ENCODE assay signal across 16 cellular contexts in the genomic region with DNA sequence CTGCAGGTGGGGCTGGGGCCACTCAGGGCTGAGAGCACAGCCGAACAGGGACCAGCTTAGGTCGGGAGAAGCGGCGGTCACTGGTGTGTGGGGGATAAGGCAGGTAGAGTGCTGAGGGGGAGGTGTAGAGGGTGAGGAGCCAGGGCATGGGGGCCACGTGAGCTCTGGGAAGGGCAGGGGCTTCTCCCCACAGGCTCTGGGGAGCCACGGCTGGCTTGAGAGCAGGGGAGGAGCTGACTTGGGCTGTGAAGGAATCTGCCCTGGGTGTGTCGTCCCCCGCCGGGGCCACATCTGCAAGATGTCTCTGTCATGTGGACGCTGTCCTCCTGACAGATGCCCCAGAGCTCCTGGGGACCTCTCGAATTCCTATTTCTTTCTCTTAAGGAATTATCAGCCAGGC. TPM values are rescaled to one million over a fixed set of nuclear protein-coding genes. Genes with fewer than 3 reads are reported as not detected.
DNase-seq lines count a peak whose midpoint lies in the region; ATAC-seq, FAIRE-seq and TF ChIP-seq lines count a peak whose summit lies in the region.
"Had no signal": no experiment of that assay in that cellular context is flagged by ENCODE, and none has a peak within 500 bp of the region (broad histone marks: within the 10 kb centered on the region; RNA-seq: fewer than 3 reads in every experiment).

No MANE protein-coding gene starts in this region.

- H3K9me2 ChIP-seq in GM23338 (ENCODE audit: insufficient read depth): no peaks in the 10 kb centered on the region

- H3K79me2 ChIP-seq in K562 (ENCODE audit: control insufficient read depth, insufficient read depth, low read length) (no peaks in the 10 kb centered on the region), GM23338 (replicated peaks; ENCODE audit: insufficient read depth) (no peaks in the 10 kb centered on the region), mammary epithelial cell (ENCODE audit: insufficient read depth, low read length) (peaks cover 65% of the 10 kb centered on the region)

- H3K9ac ChIP-seq in K562 (ENCODE audit: insufficient read depth in 1 of 2, low read depth in 2 of 2, low read length in 2 of 2) (no peak overlapping the region), mesenchymal stem cell (ENCODE audit: low read length) (no peak overlapping the region), mammary epithelial cell (ENCODE audit: insufficient read depth, low read length) (no peak overlapping the region)

- CTCF ChIA-PET in RWPE1 (lab: Yijun Ruan, JAX) (no interaction called here), K562 (lab: Yijun Ruan, JAX; ENCODE audit: low intra/inter-chr PET ratio) (no interaction called here), mammary epithelial cell (lab: Charles Lee; ENCODE audit: low non-redundant PET) (no interaction called here)

- no peak overlapping the region for H3K4me3 Mint-ChIP-seq in GM23338
- H3K4me3 Mint-ChIP-seq: CD14-positive monocyte; CD4-positive, alpha-beta memory T cell had no signal

- H3K4me2 ChIP-seq in K562 (ENCODE audit: insufficient read depth, low read length) (no peak overlapping the region), mesenchymal stem cell (ENCODE audit: low read length, poor library complexity, severe bottlenecking) (no peak overlapping the region), GM23338 (no peak overlapping the region), mammary epithelial cell (ENCODE audit: insufficient read depth, low read depth, low read length) (no peak overlapping the region)

- POLR2A ChIA-PET in RWPE1 (lab: Yijun Ruan, JAX; ENCODE audit: low non-redundant PET): no interaction called here
- POLR2A ChIA-PET in K562 (lab: Yijun Ruan, JAX): interaction anchor here (1.0 to 1.4 kb wide), 2 partner anchors 22 to 23 kb away, joined by 4 to 5 read pairs; no protein-coding TSS in a partner anchor

- H3K4me1 ChIP-seq in K562 (replicated peaks in 1 of 2; ENCODE audit: control insufficient read depth in 2 of 2, insufficient read depth in 2 of 2, low read length in 2 of 2) (peaks cover 0 to 12% of the 10 kb centered on the region in 2 experiments; a peak in 2 of 5 replicates), mesenchymal stem cell (ENCODE audit: control insufficient read depth, insufficient read depth, low read depth, low read length) (peaks cover 11% of the 10 kb centered on the region), GM23338 (ENCODE audit: insufficient read depth) (no peaks in the 10 kb centered on the region), mammary epithelial cell (ENCODE audit: insufficient read depth, low read length) (no peaks in the 10 kb centered on the region)
- H3K4me1 ChIP-seq: HAP-1 had no signal

- H4K8ac ChIP-seq in mesenchymal stem cell (ENCODE audit: low read length): no peak overlapping the region

- H3K36me3 Mint-ChIP-seq in GM23338 (ENCODE audit: low read depth): no peaks in the 10 kb centered on the region

- no peak overlapping the region for H2BK5ac ChIP-seq in mesenchymal stem cell (ENCODE audit: low read depth, low read length, poor library complexity, severe bottlenecking)

- no peak for TF ChIP-seq POLR2A in K562 (conservative IDR thresholded peaks at IDR 0.05)

- H2BK15ac ChIP-seq in mesenchymal stem cell (ENCODE audit: low read depth, poor library complexity, severe bottlenecking): no peak overlapping the region

- H3F3A ChIP-seq in GM23338 (replicated peaks; ENCODE audit: low read depth): no peaks in the 10 kb centered on the region

- H3K27ac Mint-ChIP-seq in GM23338: no peak overlapping the region

- no peak overlapping the region for H3K23ac ChIP-seq in mesenchymal stem cell (ENCODE audit: low read length in 2 of 2)

- no peak overlapping the region for H3K4me3 ChIP-seq in K562
- H3K4me3 ChIP-seq in mesenchymal stem cell (ENCODE audit: insufficient read depth in 1 of 2, low read depth in 1 of 2, low read length in 2 of 2): no peak overlapping the region
- H3K4me3 ChIP-seq in GM23338: no peak overlapping the region
- H3K4me3 ChIP-seq in mammary epithelial cell (replicated peaks in 1 of 3; ENCODE audit: insufficient read depth in 1 of 3, low read depth in 2 of 3, low read length in 3 of 3): no peak overlapping the region
- H3K4me3 ChIP-seq: HAP-1 had no signal

- peaks cover 18% of the 10 kb centered on the region for H3K4me1 Mint-ChIP-seq in GM23338

- no peak for TF ChIP-seq RAD21 in K562 (CRISPR knock-in tag; conservative IDR thresholded peaks at IDR 0.05 in 1 of 2, IDR thresholded peaks at IDR 0.05 in 1 of 2)

- H3K36me3 ChIP-seq in K562 (ENCODE audit: control insufficient read depth, insufficient read depth, low read length) (no peaks in the 10 kb centered on the region), mesenchymal stem cell (ENCODE audit: control insufficient read depth in 1 of 2, insufficient read depth in 2 of 2, low read depth in 1 of 2, low read length in 2 of 2) (peaks cover 0 to 70% of the 10 kb centered on the region in 2 experiments), GM23338 (ENCODE audit: insufficient read depth) (no peaks in the 10 kb centered on the region), mammary epithelial cell (ENCODE audit: insufficient read depth, low read length) (peaks cover 46% of the 10 kb centered on the region)
- H3K36me3 ChIP-seq: HAP-1 had no signal

- H4K20me1 ChIP-seq in K562 (replicated peaks; ENCODE audit: control insufficient read depth, insufficient read depth, low read length) (peaks cover 22% of the 10 kb centered on the region), GM23338 (replicated peaks; ENCODE audit: insufficient read depth) (no peaks in the 10 kb centered on the region), mammary epithelial cell (ENCODE audit: insufficient read depth, low read length) (no peaks in the 10 kb centered on the region)

- H3K27ac ChIP-seq in RWPE1: peak overlapping the region; percentile 78
- H3K27ac ChIP-seq in K562 (ENCODE audit: extremely low read depth, low read depth, low read length): no peak overlapping the region
- no peak overlapping the region for H3K27ac ChIP-seq in mesenchymal stem cell (ENCODE audit: low read length, poor library complexity, severe bottlenecking)
- no peak overlapping the region for H3K27ac ChIP-seq in GM23338 (ENCODE audit: low read depth)
- H3K27ac ChIP-seq in mammary epithelial cell (ENCODE audit: insufficient read depth, low read depth, low read length): no peak overlapping the region

- H2BK120ac ChIP-seq in mesenchymal stem cell (ENCODE audit: low read depth, low read length): no peak overlapping the region

- DNase-seq in RWPE1 (ENCODE audit: low spot score) (no peak), K562 (ENCODE audit: extremely low read depth in 1 of 4, low spot score in 3 of 4) (no peak), mesenchymal stem cell (no peak), GM23338 (ENCODE audit: low spot score) (no peak), mammary epithelial cell (no peak)
- DNase-seq: ACHN; BE2C; CD4-positive, alpha-beta memory T cell; DMS153; GDM1 had no signal

- in situ Hi-C loops in K562 (cut with MboI) (no loop called here), mammary epithelial cell (cut with MboI; ENCODE audit: low sequenced_read_pairs in 2 of 2) (no loop called here)

- TF ChIP-seq CTCF in RWPE1 (conservative IDR thresholded peaks at IDR 0.05; ENCODE audit: low read depth) (no peak), K562 (IDR thresholded peaks at IDR 0.05 in 2 of 3, conservative IDR thresholded peaks at IDR 0.05 in 1 of 3; ENCODE audit: insufficient read depth in 2 of 3, low read depth in 1 of 3, low read length in 3 of 3) (no peak), GM23338 (conservative IDR thresholded peaks at IDR 0.05; ENCODE audit: low read depth in 2 of 2) (no peak), mammary epithelial cell (conservative IDR thresholded peaks at IDR 0.05 in 1 of 2, IDR thresholded peaks at IDR 0.05 in 1 of 2; ENCODE audit: extremely low read depth in 1 of 2, insufficient read depth in 1 of 2, low read depth in 1 of 2, low read length in 2 of 2) (no peak)

- TF ChIP-seq EP300 in K562 (IDR thresholded peaks at IDR 0.05; ENCODE audit: low read length): no peak

- 6% methylated on average over 11 of the region's 11 CpGs for WGBS in K562 (ENCODE audit: insufficient coverage, low coverage, missing lambda C conversion rate)
- WGBS in mesenchymal stem cell: 74% methylated on average over 11 of the region's 11 CpGs
- 94% methylated on average over 8 of the region's 11 CpGs for WGBS in mammary epithelial cell (ENCODE audit: low coverage, missing lambda C conversion rate)

- no peak for FAIRE-seq in K562 (lab: Jason Lieb, UNC)
- FAIRE-seq: A204.1 had no signal

- no TSS peak for BruUV-seq in K562 (replicated peaks; lab: Mats Ljungman, UMichigan)
- BruUV-seq in mammary epithelial cell (replicated peaks; lab: Mats Ljungman, UMichigan): no TSS peak

- intact Hi-C loops in K562 (cut with micrococcal nuclease) (no loop called here), mammary epithelial cell (cut with micrococcal nuclease) (no loop called here)

- dilution Hi-C loops in mammary epithelial cell (cut with HindIII; ENCODE audit: low sequenced_read_pairs): no loop called here

- ATAC-seq in K562: no peak
- no peak for ATAC-seq in GM21381 (IDR thresholded peaks at IDR 0.05; ENCODE audit: unreplicated experiment)
- no peak for ATAC-seq in GM23338
- no peak for ATAC-seq in esophagus mucosa

- H2AFZ ChIP-seq in K562 (ENCODE audit: low read depth, low read length): no peak overlapping the region
- H2AFZ ChIP-seq in mesenchymal stem cell (ENCODE audit: low read depth, low read length): no peak overlapping the region
- no peak overlapping the region for H2AFZ ChIP-seq in GM23338
- no peak overlapping the region for H2AFZ ChIP-seq in mammary epithelial cell (ENCODE audit: low read depth, low read length)

- H3K9me3 ChIP-seq in K562 (replicated peaks; ENCODE audit: control insufficient read depth, insufficient read depth, low read depth, low read length) (no peaks in the 10 kb centered on the region), mesenchymal stem cell (ENCODE audit: control insufficient read depth, low read length) (no peaks in the 10 kb centered on the region), mammary epithelial cell (replicated peaks; ENCODE audit: insufficient read depth, low read length) (no peaks in the 10 kb centered on the region)
- H3K9me3 ChIP-seq: BE2C, HAP-1 had no signal

- H3K27me3 ChIP-seq in K562 (ENCODE audit: control insufficient read depth in 2 of 2, insufficient read depth in 2 of 2, low read length in 2 of 2) (peaks cover 15 to 78% of the 10 kb centered on the region in 2 experiments; a peak in 4 of 5 replicates), mesenchymal stem cell (ENCODE audit: control insufficient read depth in 1 of 2, insufficient read depth in 1 of 2, low read length in 2 of 2) (peaks cover 0 to 23% of the 10 kb centered on the region in 2 experiments), GM23338 (ENCODE audit: insufficient read depth) (no peaks in the 10 kb centered on the region), mammary epithelial cell (ENCODE audit: insufficient read depth, low read length) (no peaks in the 10 kb centered on the region)
- H3K27me3 ChIP-seq: BE2C had no signal

- no peaks in the 10 kb centered on the region for H3K9me3 Mint-ChIP-seq in GM23338

- no peak overlapping the region for H2AK5ac ChIP-seq in mesenchymal stem cell (ENCODE audit: low read length, severe bottlenecking)

- no peaks in the 10 kb centered on the region for H3K79me1 ChIP-seq in mesenchymal stem cell (replicated peaks; ENCODE audit: low read length, poor library complexity, severe bottlenecking)

- peak overlapping the region; percentile 20 for H4K91ac ChIP-seq in mesenchymal stem cell (ENCODE audit: low read length)

- H3K18ac ChIP-seq in mesenchymal stem cell (ENCODE audit: low read depth in 1 of 2, low read length in 2 of 2): no peak overlapping the region

- no peaks in the 10 kb centered on the region for H3K9me1 ChIP-seq in K562 (ENCODE audit: control insufficient read depth, insufficient read depth, low read length)

- no peak overlapping the region for H3K14ac ChIP-seq in mesenchymal stem cell (ENCODE audit: low read length in 2 of 2)

- H3K27me3 Mint-ChIP-seq in GM23338 (ENCODE audit: insufficient read depth, low read depth, poor library complexity): peaks cover 7% of the 10 kb centered on the region
- H3K27me3 Mint-ChIP-seq: CD4-positive, alpha-beta memory T cell had no signal

- no peak overlapping the region for H3K4ac ChIP-seq in mesenchymal stem cell (ENCODE audit: low read depth in 1 of 2, low read length in 2 of 2)

- no peak overlapping the region for H2BK12ac ChIP-seq in mesenchymal stem cell (ENCODE audit: low read length in 2 of 2)

RNA-seq across cellular contexts. Expression of a gene that starts 15.0 kb away (rescaled TPM):
- total RNA-seq in K562 (2011; cell fraction: chromatin; rRNA removed; ENCODE audit: low replicate concordance): 3.2 and 16.5 TPM in 2 replicates
- total RNA-seq in K562 (2011; cell fraction: nucleolus; rRNA removed): 8.8 and 11.8 TPM in 2 replicates
- total RNA-seq in K562 (2011; cell fraction: nucleoplasm; rRNA removed): 7.0 TPM in 2 replicates
- total RNA-seq in K562 (2014; rRNA removed) (1.5 and 1.7 TPM in 2 replicates), K562 (2014; rRNA removed; fragmentation: Illumina TruSeq; extraction: Trizol) (0.32 and 0.55 TPM in 2 replicates), K562 (2015; rRNA removed; fragmentation: Illumina TruSeq; extraction: Trizol) (0.41 and 0.51 TPM in 2 replicates), K562 (2021) (1.1 and 2.1 TPM in 2 replicates), mammary epithelial cell (100 to 1,000 TPM in 1 of 2 donors, 10 to 100 TPM in 1; 70.8 to 138 TPM), esophagus mucosa (52.9 TPM)
- polyA plus RNA-seq in K562 (2011; rRNA removed) (0.38 and 0.46 TPM in 2 replicates), K562 (2014; fragmentation: Illumina TruSeq; extraction: Trizol) (0.46 and 0.87 TPM in 2 replicates), K562 (2014; fragmentation: Nextera tagmentation; extraction: Ambion mirVana) (under 1 TPM in 1 of 2 experiments, not detected in 1; 0.04 TPM), K562 (2014; rRNA removed) (0.45 and 0.88 TPM in 2 replicates), GM23338 (2016; fragmentation: Nextera tagmentation; extraction: Ambion mirVana) (not detected in 2 replicates), mammary epithelial cell (37.7 TPM)
- polyA plus RNA-seq in K562 (2011; cell fraction: cytosol; rRNA removed): 0.44 and 0.70 TPM in 2 replicates
- 2.6 and 3.4 TPM in 2 replicates for polyA plus RNA-seq in K562 (2011; cell fraction: nucleus; rRNA removed)
- 1.2 and 19.6 TPM in 2 replicates for polyA plus RNA-seq in K562 (2012)
- polyA minus RNA-seq in K562 (2011; rRNA and poly(A)+ RNA removed): 0.18 and 0.45 TPM in 2 replicates
- polyA minus RNA-seq in K562 (2011; cell fraction: cytosol; rRNA and poly(A)+ RNA removed): 0.48 and 1.6 TPM in 2 replicates
- 3.6 and 4.7 TPM in 2 replicates for polyA minus RNA-seq in K562 (2011; cell fraction: nucleus; rRNA and poly(A)+ RNA removed)
- 8.0 TPM for polyA plus RNA-seq in mesenchymal stem cell (2013, experiment 1 of 2)
- 7.6 TPM for polyA plus RNA-seq in mesenchymal stem cell (2013, experiment 2 of 2)
- 0.07 TPM in 1 of 2 replicates, not detected in the other for total RNA-seq in GM23338 (2014; rRNA removed; shearing (Covaris generic))
- 62.5 TPM for polyA minus RNA-seq in mammary epithelial cell

RNA-seq across cellular contexts. Expression of a gene that starts 55.5 kb away (rescaled TPM):
- 0.14 TPM in 1 of 2 replicates, not detected in the other for total RNA-seq in K562 (2011; cell fraction: chromatin; rRNA removed; ENCODE audit: low replicate concordance)
- total RNA-seq in K562 (2011; cell fraction: nucleolus; rRNA removed): 0.17 and 0.53 TPM in 2 replicates
- 0.15 TPM in 1 of 2 replicates, not detected in the other for total RNA-seq in K562 (2011; cell fraction: nucleoplasm; rRNA removed)
- total RNA-seq in K562 (2014; rRNA removed) (not detected in 2 replicates), K562 (2014; rRNA removed; fragmentation: Illumina TruSeq; extraction: Trizol) (not detected in 2 replicates), K562 (2015; rRNA removed; fragmentation: Illumina TruSeq; extraction: Trizol) (not detected in 2 replicates), K562 (2021) (0.16 TPM in 1 of 2 replicates, not detected in the other), mammary epithelial cell (under 1 TPM in 1 of 2 donors, not detected in 1; 0.17 TPM), esophagus mucosa (1.0 TPM)
- polyA plus RNA-seq in K562 (2011; rRNA removed) (0.04 and 0.18 TPM in 2 replicates), K562 (2014; fragmentation: Illumina TruSeq; extraction: Trizol) (0.07 TPM in 1 of 2 replicates, not detected in the other), K562 (2014; fragmentation: Nextera tagmentation; extraction: Ambion mirVana) (not detected), K562 (2014; rRNA removed) (not detected in 2 replicates), GM23338 (2016; fragmentation: Nextera tagmentation; extraction: Ambion mirVana) (1.3 and 1.4 TPM in 2 replicates), mammary epithelial cell (not detected)
- polyA plus RNA-seq in K562 (2011; cell fraction: cytosol; rRNA removed): 0.09 and 0.10 TPM in 2 replicates
- polyA plus RNA-seq in K562 (2011; cell fraction: nucleus; rRNA removed): 0.14 and 0.15 TPM in 2 replicates
- 0.20 and 0.42 TPM in 2 replicates for polyA plus RNA-seq in K562 (2012)
- not detected in 2 replicates for polyA minus RNA-seq in K562 (2011; rRNA and poly(A)+ RNA removed)
- polyA minus RNA-seq in K562 (2011; cell fraction: cytosol; rRNA and poly(A)+ RNA removed): not detected in 2 replicates
- polyA minus RNA-seq in K562 (2011; cell fraction: nucleus; rRNA and poly(A)+ RNA removed): 0.11 TPM in 1 of 2 replicates, not detected in the other
- polyA plus RNA-seq in mesenchymal stem cell (2013, experiment 1 of 2): 88.3 TPM
- polyA plus RNA-seq in mesenchymal stem cell (2013, experiment 2 of 2): 87.5 TPM
- total RNA-seq in GM23338 (2014; rRNA removed; shearing (Covaris generic)): 1.8 and 3.6 TPM in 2 replicates
- 2.5 TPM for polyA minus RNA-seq in mammary epithelial cell
- total RNA-seq: CD4-positive, alpha-beta memory T cell; HT-29 had no signal
- polyA plus RNA-seq: CD14-positive monocyte; CD4-positive, alpha-beta memory T cell had no signal

RNA-seq across cellular contexts. Expression of a gene that starts 55.5 kb away (rescaled TPM):
- total RNA-seq in K562 (2011; cell fraction: chromatin; rRNA removed; ENCODE audit: low replicate concordance): not detected in 2 replicates
- not detected in 2 replicates for total RNA-seq in K562 (2011; cell fraction: nucleolus; rRNA removed)
- total RNA-seq in K562 (2011; cell fraction: nucleoplasm; rRNA removed): not detected in 2 replicates
- total RNA-seq in K562 (2014; rRNA removed) (not detected in 2 replicates), K562 (2014; rRNA removed; fragmentation: Illumina TruSeq; extraction: Trizol) (not detected in 2 replicates), K562 (2015; rRNA removed; fragmentation: Illumina TruSeq; extraction: Trizol) (not detected in 2 replicates), K562 (2021) (not detected in 2 replicates), mammary epithelial cell (under 1 TPM; 0.28 to 0.67 TPM), esophagus mucosa (20.1 TPM)
- polyA plus RNA-seq in K562 (2011; rRNA removed) (not detected in 2 replicates), K562 (2014; fragmentation: Illumina TruSeq; extraction: Trizol) (not detected in 2 replicates), K562 (2014; fragmentation: Nextera tagmentation; extraction: Ambion mirVana) (not detected), K562 (2014; rRNA removed) (not detected in 2 replicates), GM23338 (2016; fragmentation: Nextera tagmentation; extraction: Ambion mirVana) (0.78 and 1.5 TPM in 2 replicates), mammary epithelial cell (0.87 TPM)
- not detected in 2 replicates for polyA plus RNA-seq in K562 (2011; cell fraction: cytosol; rRNA removed)
- polyA plus RNA-seq in K562 (2011; cell fraction: nucleus; rRNA removed): not detected in 2 replicates
- not detected in 2 replicates for polyA plus RNA-seq in K562 (2012)
- polyA minus RNA-seq in K562 (2011; rRNA and poly(A)+ RNA removed): not detected in 2 replicates
- not detected in 2 replicates for polyA minus RNA-seq in K562 (2011; cell fraction: cytosol; rRNA and poly(A)+ RNA removed)
- not detected in 2 replicates for polyA minus RNA-seq in K562 (2011; cell fraction: nucleus; rRNA and poly(A)+ RNA removed)
- polyA plus RNA-seq in mesenchymal stem cell (2013, experiment 1 of 2): 0.06 TPM
- polyA plus RNA-seq in mesenchymal stem cell (2013, experiment 2 of 2): 0.04 TPM
- 1.0 and 4.3 TPM in 2 replicates for total RNA-seq in GM23338 (2014; rRNA removed; shearing (Covaris generic))
- polyA minus RNA-seq in mammary epithelial cell: 3.9 TPM
- polyA plus RNA-seq: CD14-positive monocyte had no signal
